In the genomic region with DNA sequence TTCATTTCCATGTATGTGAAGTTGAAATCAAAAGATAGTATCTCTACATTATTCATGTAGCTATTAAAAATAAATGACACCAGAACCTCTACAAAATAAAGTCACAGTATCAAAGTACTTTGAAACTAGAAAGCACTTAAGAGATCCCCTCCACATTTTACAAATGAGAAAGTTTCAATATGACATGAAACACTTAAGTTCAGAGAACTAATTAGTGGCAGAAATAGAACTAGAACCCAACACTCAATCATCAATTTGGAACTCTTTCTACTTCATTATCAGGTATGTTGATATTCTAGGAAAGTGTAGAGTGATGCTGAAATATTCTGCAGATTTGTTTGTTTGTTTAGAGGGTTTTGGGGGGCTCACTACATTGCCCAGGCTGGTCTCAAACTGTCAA, we compare ENCODE assay signal across 26 cellular contexts.
"Had no signal": no experiment of that assay in that cellular context is flagged by ENCODE, and none has a peak within 500 bp of the region (broad histone marks: within the 10 kb centered on the region; RNA-seq: fewer than 3 reads in every experiment).

No MANE protein-coding gene starts in this region.

- H3K27me3 ChIP-seq: neural progenitor cell, ovary, right lobe of liver, sigmoid colon, suprapubic skin, testis, tibial artery, transverse colon, upper lobe of right lung, uterus had no signal

- H3K36me3 ChIP-seq: neural progenitor cell, ovary, right lobe of liver, sigmoid colon, suprapubic skin, upper lobe of right lung, uterus had no signal

- H3K9me3 ChIP-seq: ovary, psoas muscle, right lobe of liver, sigmoid colon, suprapubic skin, testis, tibial artery, transverse colon, upper lobe of right lung, uterus had no signal

- H3K4me1 ChIP-seq: neural progenitor cell, parathyroid adenoma, psoas muscle, right lobe of liver, sigmoid colon, suprapubic skin, testis, tibial artery, transverse colon, upper lobe of right lung, uterus had no signal

- H3K4me3 ChIP-seq: neural progenitor cell, ovary, psoas muscle, right lobe of liver, sigmoid colon, suprapubic skin, testis, tibial artery, transverse colon, upper lobe of right lung, uterus had no signal

- H3K4me2 ChIP-seq: neural progenitor cell had no signal

- ATAC-seq: natural killer cell; psoas muscle; right cardiac atrium; right lobe of liver; stimulated activated memory B cell treated with anti-CD40 and anti-IgM and Interleukin-4, amounts not matched to agents 10 μg/mL and 1 μg/mL and 100 μg/mL, for 72 hours; stimulated activated naive CD8-positive, alpha-beta T cell treated with anti-CD3 and anti-CD28 coated beads, Interleukin-15, amount 100 ng/mL, for 72 hours; stimulated activated naive CD8-positive, alpha-beta T cell treated with anti-CD3 and anti-CD28 coated beads, Interleukin-15, Interleukin-2, amounts not matched to agents 100 U/mL and 50 U/mL, for 24 hours; upper lobe of right lung had no signal

- FAIRE-seq: small intestine had no signal

- H3K27ac ChIP-seq: neural progenitor cell, ovary, parathyroid adenoma, psoas muscle, right lobe of liver, sigmoid colon, suprapubic skin, testis, tibial artery, transverse colon, upper lobe of right lung, uterus had no signal

- DNase-seq: natural killer cell; occipital lobe; ovary; posterior cingulate gyrus; psoas muscle; right cardiac atrium; right lobe of liver; sigmoid colon; small intestine; stimulated activated CD4-positive, alpha-beta T cell treated with anti-CD3 and anti-CD28 coated beads, Interleukin-1b, Interleukin-23, amount 100 ng/mL, for 48 hours; stimulated activated CD4-positive, alpha-beta T cell treated with anti-CD3 and anti-CD28 coated beads, Interleukin-4, amount 100 ng/mL, for 1 hour; stimulated activated CD4-positive, alpha-beta T cell treated with anti-CD3 and anti-CD28 coated beads, Interleukin-4, amount 100 ng/mL, for 4 hours; stimulated activated CD8-positive, alpha-beta memory T cell treated with anti-CD3 and anti-CD28 coated beads, Interleukin-4, amount 100 ng/mL, for 48 hours; stimulated activated naive CD4-positive, alpha-beta T cell; stimulated activated naive CD8-positive, alpha-beta T cell treated with anti-CD3 and anti-CD28 coated beads, Interleukin-15, amount 100 ng/mL, for 72 hours; stimulated activated naive CD8-positive, alpha-beta T cell treated with anti-CD3 and anti-CD28 coated beads, Interleukin-15, Interleukin-2, amounts not matched to agents 100 U/mL and 50 U/mL, for 24 hours; substantia nigra; testis; tibial artery; transverse colon; upper lobe of right lung; uterus had no signal
